14 cellular contexts compared by ENCODE assay signal in genomic region chr2:237530472-237531433, GRCh38.
DNase-seq lines count a peak whose midpoint lies in the region; ATAC-seq and TF ChIP-seq lines count a peak whose summit lies in the region.
"Had no signal": no experiment of that assay in that cellular context is flagged by ENCODE, and none has a peak within 500 bp of the region (broad histone marks: within the 10 kb centered on the region; RNA-seq: fewer than 3 reads in every experiment).

No MANE protein-coding gene starts in this region.

- H3K9me3 ChIP-seq in BLaER1 treated with 17β-estradiol and CSF1 and Interleukin-3, amounts not matched to agents 10 nM and 100 nM (replicated peaks in 1 of 11), result no peaks in the 10 kb centered on the region
- H3K9me3 ChIP-seq in OCI-LY3 (ENCODE audit: insufficient read depth, low read length), result no peaks in the 10 kb centered on the region
- H3K9me3 ChIP-seq: Caco-2, upper lobe of left lung had no signal

- no peak for TF ChIP-seq CTCF in OCI-LY3 (IDR thresholded peaks at IDR 0.05; ENCODE audit: low read depth, low read length)

- no peaks in the 10 kb centered on the region for H4K20me1 ChIP-seq in BLaER1 treated with 17β-estradiol and CSF1 and Interleukin-3, amounts not matched to agents 10 nM and 100 nM
- H4K20me1 ChIP-seq in OCI-LY3 (ENCODE audit: insufficient read depth, low read length), result no peaks in the 10 kb centered on the region

- H3K79me2 ChIP-seq in OCI-LY3 (ENCODE audit: low read length), result no peaks in the 10 kb centered on the region

- H3K9ac ChIP-seq in BLaER1 treated with 17β-estradiol and CSF1 and Interleukin-3, amounts not matched to agents 10 nM and 100 nM, result peak overlapping the region in 9 of 11 experiments; percentile 62 to 79 (median 72); a peak in 16 of 22 replicates
- H3K9ac ChIP-seq in OCI-LY3 (ENCODE audit: low read length), result peak overlapping the region; percentile 53; the same call in 1 of the 2 replicates

- H3K27ac ChIP-seq in BLaER1 treated with 17β-estradiol and CSF1 and Interleukin-3, amounts not matched to agents 10 nM and 100 nM, result peak overlapping the region in 10 of 11 experiments; percentile 66 to 91 (median 87); a peak in 20 of 22 replicates
- H3K27ac ChIP-seq in OCI-LY3 (ENCODE audit: low read length), result peak overlapping the region; percentile 86; the same call in 1 of the 2 replicates
- H3K27ac ChIP-seq: HL-60, VCaP had no signal

- H3K4me2 ChIP-seq in BLaER1 treated with 17β-estradiol and CSF1 and Interleukin-3, amounts not matched to agents 10 nM and 100 nM, result peak overlapping the region; percentile 79 to 94 (median 88)
- H3K4me2 ChIP-seq in OCI-LY3 (ENCODE audit: low read length), result peak overlapping the region; percentile 67; the same call in 1 of the 2 replicates

- ATAC-seq in GM19455 (IDR thresholded peaks at IDR 0.05; ENCODE audit: unreplicated experiment), result peak; percentile 59
- peak; percentile 68 for ATAC-seq in HG02852 (IDR thresholded peaks at IDR 0.05; ENCODE audit: unreplicated experiment)
- no peak for ATAC-seq in stimulated activated naive CD8-positive, alpha-beta T cell treated with anti-CD3 and anti-CD28 coated beads, Interleukin-15, Interleukin-2, amounts not matched to agents 100 U/mL and 50 U/mL, for 24 hours

- no peaks in the 10 kb centered on the region for H3K27me3 ChIP-seq in BLaER1 treated with 17β-estradiol and CSF1 and Interleukin-3, amounts not matched to agents 10 nM and 100 nM
- H3K27me3 ChIP-seq in OCI-LY3 (ENCODE audit: low read depth, low read length), result no peaks in the 10 kb centered on the region
- H3K27me3 ChIP-seq: upper lobe of left lung had no signal

- no peak for DNase-seq in stimulated activated naive CD8-positive, alpha-beta T cell treated with anti-CD3 and anti-CD28 coated beads, Interleukin-15, Interleukin-2, amounts not matched to agents 100 U/mL and 50 U/mL, for 24 hours
- DNase-seq in NCI-H1105 treated with DMSO at 0.1 percent for 48 hours (lab: John Stamatoyannopoulos, UW) (no peak), LoVo (ENCODE audit: low spot score) (no peak), HPDE6-E6E7 (ENCODE audit: extremely low spot score) (no peak)
- DNase-seq: ACHN; activated naive CD8-positive, alpha-beta T cell treated with anti-CD3 and anti-CD28 coated beads, Interleukin-2, amount 10 ng/mL, durations not matched to agents 7 days and 5 days; Caco-2 had no signal

- no peak overlapping the region for H2AFZ ChIP-seq in OCI-LY3 (ENCODE audit: low read depth, low read length)

- no peaks in the 10 kb centered on the region for H3K36me3 ChIP-seq in BLaER1 treated with 17β-estradiol and CSF1 and Interleukin-3, amounts not matched to agents 10 nM and 100 nM
- no peaks in the 10 kb centered on the region for H3K36me3 ChIP-seq in OCI-LY3 (replicated peaks; ENCODE audit: low read depth, low read length)

- peaks cover 87 to 97% (median 94%) of the 10 kb centered on the region in 10 experiments for H3K4me1 ChIP-seq in BLaER1 treated with 17β-estradiol and CSF1 and Interleukin-3, amounts not matched to agents 10 nM and 100 nM
- peaks cover 62% of the 10 kb centered on the region for H3K4me1 ChIP-seq in OCI-LY3 (ENCODE audit: low read length)
- H3K4me1 ChIP-seq: Caco-2, upper lobe of left lung had no signal

- H3K4me3 ChIP-seq in BLaER1 treated with 17β-estradiol and CSF1 and Interleukin-3, amounts not matched to agents 10 nM and 100 nM, result peak overlapping the region in 5 of 10 experiments; percentile 3 to 26 (median 15); a peak in 7 of 20 replicates
- H3K4me3 ChIP-seq in OCI-LY3 (ENCODE audit: low read length), result no peak overlapping the region
- H3K4me3 ChIP-seq: upper lobe of left lung had no signal
